In genomic region chr5:128245974-128246373, GRCh38 we compare ENCODE assay signal across 1 cellular context.
TF ChIP-seq lines count a peak whose summit lies in the region.

No MANE protein-coding gene starts in this region.

TF ChIP-seq in K562, 482 proteins besides CTCF, POLR2A, EP300 and RAD21 (continued from another document):
- no peak for TF ChIP-seq FOXA3 (CRISPR knock-in tag; conservative IDR thresholded peaks at IDR 0.05 in 1 of 2, IDR thresholded peaks at IDR 0.05 in 1 of 2)
- TF ChIP-seq ZNF764 (CRISPR knock-in tag; IDR thresholded peaks at IDR 0.05; ENCODE audit: low read depth) = no peak
- no peak for TF ChIP-seq DDX20 (tag; IDR thresholded peaks at IDR 0.05; ENCODE audit: low read depth)
- TF ChIP-seq RAD51 (IDR thresholded peaks at IDR 0.05; ENCODE audit: borderline replicate concordance, low read depth) = peak; percentile 27; the same call in 1 of the 2 replicates
- TF ChIP-seq ETV1 (tag; conservative IDR thresholded peaks at IDR 0.05; ENCODE audit: low read depth) = no peak
- TF ChIP-seq GABPA (tag; conservative IDR thresholded peaks at IDR 0.05; ENCODE audit: low read depth) = no peak
- TF ChIP-seq TOE1 (IDR thresholded peaks at IDR 0.05; ENCODE audit: borderline replicate concordance) = 0 out of 2 replicates have a peak, but pooled peaks have one; percentile 40
- TF ChIP-seq TOE1 (CRISPR knock-in tag; IDR thresholded peaks at IDR 0.05; ENCODE audit: borderline replicate concordance, low read depth) = no peak
- TF ChIP-seq ZC3H4 (CRISPR knock-in tag; IDR thresholded peaks at IDR 0.05; ENCODE audit: borderline replicate concordance) = no peak
- TF ChIP-seq XRCC3 (IDR thresholded peaks at IDR 0.05) = no peak
- TF ChIP-seq NONO (IDR thresholded peaks at IDR 0.05; ENCODE audit: low read depth in 2 of 2, low read length in 1 of 2) = no peak
- TF ChIP-seq TFE3 (CRISPR knock-in tag; IDR thresholded peaks at IDR 0.05) = peak; percentile 82
- TF ChIP-seq ZNF551 (CRISPR knock-in tag; IDR thresholded peaks at IDR 0.05) = no peak
- TF ChIP-seq RCOR1 (IDR thresholded peaks at IDR 0.05; ENCODE audit: borderline replicate concordance in 1 of 2, low read depth in 2 of 2, low read length in 2 of 2) = no peak
- no peak for TF ChIP-seq ZBTB5 (IDR thresholded peaks at IDR 0.05)
- TF ChIP-seq THRB (CRISPR knock-in tag; conservative IDR thresholded peaks at IDR 0.05) = no peak
- no peak for TF ChIP-seq NFE2L1 (tag; IDR thresholded peaks at IDR 0.05; ENCODE audit: borderline replicate concordance, low read depth)
- TF ChIP-seq SNIP1 (IDR thresholded peaks at IDR 0.05; ENCODE audit: low read depth) = no peak
- no peak for TF ChIP-seq HCFC1 (IDR thresholded peaks at IDR 0.05; ENCODE audit: low read depth, low read length)
- TF ChIP-seq CTBP1 (IDR thresholded peaks at IDR 0.05; ENCODE audit: borderline replicate concordance) = no peak
- TF ChIP-seq GTF2E2 (tag; IDR thresholded peaks at IDR 0.05) = no peak
- no peak for TF ChIP-seq SMARCB1 (IDR thresholded peaks at IDR 0.05; ENCODE audit: insufficient read length, low read depth)
- no peak for TF ChIP-seq PRPF4 (IDR thresholded peaks at IDR 0.05; ENCODE audit: insufficient read depth, low read depth, low read length, poor library complexity, severe bottlenecking)
- no peak for TF ChIP-seq ESRRB (CRISPR knock-in tag; IDR thresholded peaks at IDR 0.05; ENCODE audit: borderline replicate concordance)
